25 cellular contexts compared by ENCODE assay signal in genomic region chrX:17579021-17579420, GRCh38.
A peak's percentile ranks its signal among the peaks of the same experiment; 100 is the strongest.
DNase-seq lines count a peak whose midpoint lies in the region; ATAC-seq, FAIRE-seq and TF ChIP-seq lines count a peak whose summit lies in the region.
"Had no signal": no experiment of that assay in that cellular context is flagged by ENCODE, and none has a peak within 500 bp of the region (broad histone marks: within the 10 kb centered on the region; RNA-seq: fewer than 3 reads in every experiment).

No MANE protein-coding gene starts in this region.

- in situ Hi-C loops in IMR-90 (cut with MboI; ENCODE audit: low sequenced_read_pairs), result no loop called here

- POLR2A ChIA-PET in IMR-90 (lab: Charles Lee; ENCODE audit: unreplicated experiment), result interaction anchor here (0.7 kb wide), 1 partner anchor 189 kb away, joined by 4 read pairs; no protein-coding TSS in a partner anchor

- no peak overlapping the region for H4K91ac ChIP-seq in IMR-90 (ENCODE audit: insufficient read depth, low read depth, low read length)
- H4K91ac ChIP-seq in trophoblast cell (ENCODE audit: low read depth, low read length), result no peak overlapping the region

- ATAC-seq in IMR-90 (ENCODE audit: low read depth), result peak; percentile 24; the same call in 1 of the 2 replicates
- ATAC-seq: HCT116, K562 had no signal

- TF ChIP-seq POLR2A in IMR-90 (IDR thresholded peaks at IDR 0.05; ENCODE audit: low read depth, low read length), result no peak

- peaks cover 6% of the 10 kb centered on the region; the same call in 1 of the 2 replicates for H3K9me1 ChIP-seq in IMR-90 (ENCODE audit: insufficient read depth, low read length)

- H3K9me3 ChIP-seq in IMR-90 (ENCODE audit: control insufficient read depth, insufficient read depth, low read length) (no peaks in the 10 kb centered on the region), kidney (ENCODE audit: control insufficient read depth in 1 of 2, low read length in 2 of 2) (no peaks in the 10 kb centered on the region), trophoblast cell (ENCODE audit: insufficient read depth, low read depth, low read length) (no peaks in the 10 kb centered on the region)
- H3K9me3 ChIP-seq: BLaER1 had no signal

- CTCF ChIA-PET in IMR-90 (lab: Yijun Ruan, JAX), result no interaction called here

- no peak overlapping the region for H4K12ac ChIP-seq in trophoblast cell (ENCODE audit: low read depth, low read length)

- no peak overlapping the region for H2AK9ac ChIP-seq in IMR-90 (replicated peaks; ENCODE audit: low read depth, low read length, poor library complexity)

- H3K4me3 ChIP-seq in IMR-90 (ENCODE audit: insufficient read depth, low read depth, low read length) (no peak overlapping the region), kidney (ENCODE audit: low read length in 2 of 2) (no peak overlapping the region), trophoblast cell (ENCODE audit: low read depth, low read length) (no peak overlapping the region)
- H3K4me3 ChIP-seq: BLaER1, K562 had no signal

- H3K27me3 Mint-ChIP-seq in brain, result peaks cover 4% of the 10 kb centered on the region

- H3K27ac Mint-ChIP-seq in brain, result peak overlapping the region in 3 of 5 experiments; percentile 12 to 42 (median 18)
- H3K27ac Mint-ChIP-seq: CD4-positive, alpha-beta T cell had no signal

- H2AK5ac ChIP-seq in IMR-90 (ENCODE audit: low read depth, low read length), result no peak overlapping the region; the same call in 1 of the 2 replicates
- H2AK5ac ChIP-seq in trophoblast cell (ENCODE audit: low read length), result no peak overlapping the region

- H3K4me1 ChIP-seq in IMR-90 (ENCODE audit: control insufficient read depth, insufficient read depth, low read length) (peaks cover 10% of the 10 kb centered on the region), kidney (ENCODE audit: control insufficient read depth in 1 of 2, insufficient read depth in 1 of 2, low read depth in 1 of 2, low read length in 2 of 2) (peaks cover 14 to 29% of the 10 kb centered on the region in 2 donors), trophoblast cell (ENCODE audit: control insufficient read depth in 1 of 2, insufficient read depth in 2 of 2, low read length in 2 of 2) (no peaks in the 10 kb centered on the region)

- H2BK20ac ChIP-seq in IMR-90 (ENCODE audit: low read depth, low read length), result 0 out of 2 replicates have a peak overlapping the region, but pooled peaks have one; percentile 49

- H3K79me1 ChIP-seq in IMR-90 (ENCODE audit: low read depth in 1 of 2, low read length in 2 of 2) (no peaks in the 10 kb centered on the region), trophoblast cell (ENCODE audit: low read length) (no peaks in the 10 kb centered on the region)

- H3K14ac ChIP-seq in IMR-90 (replicated peaks; ENCODE audit: low read depth, low read length), result no peak overlapping the region
- no peak overlapping the region for H3K14ac ChIP-seq in trophoblast cell (ENCODE audit: low read length)

- H3K9me3 Mint-ChIP-seq in brain, result peaks cover 0 to 2% (median 0%) of the 10 kb centered on the region in 5 experiments
- H3K9me3 Mint-ChIP-seq: CD4-positive, alpha-beta T cell had no signal

- H3K4ac ChIP-seq in IMR-90 (ENCODE audit: low read depth, low read length), result 0 out of 2 replicates have a peak overlapping the region, but pooled peaks have one; percentile 27
- no peak overlapping the region for H3K4ac ChIP-seq in trophoblast cell (ENCODE audit: low read depth, low read length)

- TF ChIP-seq RAD21 in IMR-90 (IDR thresholded peaks at IDR 0.05; ENCODE audit: low read length), result no peak

- no peak overlapping the region for H3K9ac ChIP-seq in IMR-90 (ENCODE audit: low read depth, low read length)
- no peak overlapping the region for H3K9ac ChIP-seq in kidney (ENCODE audit: low read length in 2 of 2)
- H3K9ac ChIP-seq in trophoblast cell (ENCODE audit: low read length), result no peak overlapping the region
- H3K9ac ChIP-seq: BLaER1 had no signal

- TF ChIP-seq CTCF in IMR-90 (conservative IDR thresholded peaks at IDR 0.05; ENCODE audit: low read depth, low read length) (no peak), brain (conservative IDR thresholded peaks at IDR 0.05) (no peak), kidney (IDR thresholded peaks at IDR 0.05; ENCODE audit: borderline replicate concordance, extremely low read depth, insufficient read depth) (no peak)

- FAIRE-seq in kidney (lab: Jason Lieb, UNC), result no peak
- FAIRE-seq: A204.1, GM12891, H1, K562 had no signal

- dilution Hi-C loops in IMR-90 (cut with HindIII; ENCODE audit: low sequenced_read_pairs, unreplicated experiment), result no loop called here

- H2BK120ac ChIP-seq in IMR-90 (ENCODE audit: low read depth, low read length) (peak overlapping the region; percentile 32; the same call in 1 of the 2 replicates), trophoblast cell (ENCODE audit: insufficient read depth, low read length, poor library complexity) (no peak overlapping the region)

- H3K4me2 ChIP-seq in IMR-90 (ENCODE audit: low read depth, low read length) (no peak overlapping the region), trophoblast cell (ENCODE audit: low read length) (no peak overlapping the region)
- H3K4me2 ChIP-seq: BLaER1 had no signal

- no TSS peak for BruUV-seq in IMR-90 (replicated peaks; lab: Mats Ljungman, UMichigan)

- H2BK15ac ChIP-seq in IMR-90 (ENCODE audit: low read depth, low read length), result no peak overlapping the region

- no peak overlapping the region for H3K56ac ChIP-seq in IMR-90 (ENCODE audit: extremely low read depth, insufficient read depth, low read length)

- no peak overlapping the region for H2BK12ac ChIP-seq in trophoblast cell (ENCODE audit: low read length)

- no peak overlapping the region for H3K4me3 Mint-ChIP-seq in brain
- H3K4me3 Mint-ChIP-seq: CD4-positive, alpha-beta T cell had no signal

- peak overlapping the region; percentile 48 for H2BK5ac ChIP-seq in IMR-90 (ENCODE audit: low read depth, low read length, poor library complexity, severe bottlenecking)
- no peak overlapping the region for H2BK5ac ChIP-seq in trophoblast cell (ENCODE audit: low read depth, low read length, poor library complexity)

- no peak overlapping the region for H2AFZ ChIP-seq in IMR-90 (replicated peaks; ENCODE audit: low read length, poor library complexity)
- H2AFZ ChIP-seq in trophoblast cell (ENCODE audit: insufficient read depth, low read length, poor library complexity), result no peak overlapping the region

- H3K18ac ChIP-seq in IMR-90 (ENCODE audit: low read depth, low read length), result no peak overlapping the region
- H3K18ac ChIP-seq in trophoblast cell (ENCODE audit: low read length), result no peak overlapping the region

- no peaks in the 10 kb centered on the region for H3K36me3 Mint-ChIP-seq in brain

- no peak overlapping the region for H3K27ac ChIP-seq in IMR-90 (ENCODE audit: insufficient read depth, low read length)
- H3K27ac ChIP-seq in kidney (ENCODE audit: low read depth in 2 of 2, low read length in 2 of 2), result peak overlapping the region; percentile 11 to 81
- H3K27ac ChIP-seq in trophoblast cell (ENCODE audit: low read depth, low read length), result no peak overlapping the region
- H3K27ac ChIP-seq: BLaER1, RWPE1 had no signal

- no peak overlapping the region for H4K5ac ChIP-seq in IMR-90 (ENCODE audit: low read depth, low read length)

- DNase-seq in AG20443 (ENCODE audit: low spot score) (peak; percentile 20), IMR-90 (peak; percentile 44), kidney (no peak), HT-29 (ENCODE audit: low spot score) (no peak), GM19238 (ENCODE audit: insufficient read length, low spot score) (no peak), trophoblast cell (no peak), SW480 (ENCODE audit: low spot score) (no peak)
- DNase-seq: CD4-positive, alpha-beta T cell; COR-L47; DMS79; MM.1S; NCI-H1092; NCI-H1436 treated with DMSO at 0.1 percent for 48 hours; NCI-H2029; NCI-H2227 treated with DMSO at 0.1 percent for 48 hours; NCI-H510A; SHP77 treated with DMSO at 0.1 percent for 48 hours had no signal

- H3K27me3 ChIP-seq in IMR-90 (ENCODE audit: control insufficient read depth, insufficient read depth, low read length) (no peaks in the 10 kb centered on the region; the same call in 1 of the 2 replicates), trophoblast cell (ENCODE audit: insufficient read depth, low read length) (no peaks in the 10 kb centered on the region)

- H3K36me3 ChIP-seq in IMR-90 (ENCODE audit: control insufficient read depth, insufficient read depth, low read length) (no peaks in the 10 kb centered on the region), kidney (ENCODE audit: control insufficient read depth in 1 of 2, insufficient read depth in 2 of 2, low read length in 2 of 2) (no peaks in the 10 kb centered on the region), trophoblast cell (ENCODE audit: control insufficient read depth in 1 of 2, insufficient read depth in 2 of 2, low read length in 2 of 2) (no peaks in the 10 kb centered on the region)
- H3K36me3 ChIP-seq: BLaER1 had no signal

- H4K8ac ChIP-seq in IMR-90 (ENCODE audit: low read depth in 2 of 2, low read length in 2 of 2), result peak overlapping the region; percentile 5 to 68; a peak in 1 of 4 replicates
- H4K8ac ChIP-seq in trophoblast cell (ENCODE audit: low read depth, low read length), result no peak overlapping the region

- H3K4me1 Mint-ChIP-seq in brain, result peaks cover 46% of the 10 kb centered on the region

- intact Hi-C loops in IMR-90 (cut with micrococcal nuclease), result no loop called here
- intact Hi-C loops in kidney (cut with DNase I), result no loop called here

- H3K79me2 ChIP-seq in trophoblast cell (ENCODE audit: control insufficient read depth, insufficient read depth, low read length, poor library complexity), result no peaks in the 10 kb centered on the region

- H4K20me1 ChIP-seq in IMR-90 (ENCODE audit: insufficient read depth, low read length), result no peaks in the 10 kb centered on the region

- no peak overlapping the region for H3K23ac ChIP-seq in IMR-90 (ENCODE audit: low read depth, low read length)
- no peak overlapping the region for H3K23ac ChIP-seq in trophoblast cell (ENCODE audit: low read length)

- WGBS in IMR-90 (ENCODE audit: extremely low coverage in 2 of 2, insufficient read length in 1 of 2), 2 experiments, result no CpG with 5 or more reads among the region's 5 CpGs
- no CpG with 5 or more reads among the region's 5 CpGs for WGBS in trophoblast cell (ENCODE audit: extremely low coverage, insufficient coverage, insufficient read length)

TF ChIP-seq in IMR-90, 13 proteins besides CTCF, POLR2A, EP300 and RAD21 (continues in another document):
- no peak for TF ChIP-seq USF2 (IDR thresholded peaks at IDR 0.05; ENCODE audit: low read depth, low read length)
- TF ChIP-seq BHLHE40 (IDR thresholded peaks at IDR 0.05; ENCODE audit: low read depth, low read length), result no peak
- TF ChIP-seq SMC3 (IDR thresholded peaks at IDR 0.05; ENCODE audit: low read depth, low read length), result no peak
- TF ChIP-seq MAFK (IDR thresholded peaks at IDR 0.05; ENCODE audit: low read depth, low read length), result no peak
- TF ChIP-seq MXI1 (IDR thresholded peaks at IDR 0.05; ENCODE audit: borderline replicate concordance, low read depth, low read length), result no peak

Comparison
In these comparisons a context has a peak if more than half of its experiments do, and no peak if none do; other contexts are left out.
1. DNase-seq: peak in AG20443 (single experiment) and IMR-90 (single experiment); none in kidney (single experiment), HT-29 (single experiment), GM19238 (single experiment), trophoblast cell (0 of 2) and SW480 (single experiment).
2. H3K27ac ChIP-seq: peak in kidney (2 of 2); none in IMR-90 (single experiment) and trophoblast cell (single experiment).